In genomic region chr3:32337501-32337900, GRCh38 we compare ENCODE assay signal across 2 cellular contexts.
TF ChIP-seq lines count a peak whose summit lies in the region.

No MANE protein-coding gene starts in this region.

TF ChIP-seq in HepG2, 621 proteins besides CTCF, POLR2A, EP300 and RAD21:
- TF ChIP-seq HDAC6 (IDR thresholded peaks at IDR 0.05; ENCODE audit: low read depth, low read length) (no peak), GTF2F1 (IDR thresholded peaks at IDR 0.05; ENCODE audit: low read length) (no peak), ZNF619 (CRISPR knock-in tag; IDR thresholded peaks at IDR 0.05) (no peak), MAFF (IDR thresholded peaks at IDR 0.05; ENCODE audit: low read depth, low read length) (peak; percentile 98), PLRG1 (conservative IDR thresholded peaks at IDR 0.05) (no peak), ZFP82 (CRISPR knock-in tag; IDR thresholded peaks at IDR 0.05; ENCODE audit: borderline replicate concordance) (no peak), ZBTB34 (CRISPR knock-in tag; IDR thresholded peaks at IDR 0.05) (no peak), MAFK (conservative IDR thresholded peaks at IDR 0.05 in 1 of 2, IDR thresholded peaks at IDR 0.05 in 1 of 2; ENCODE audit: low read length in 2 of 2) (peak; percentile 98 to 99), ZNF564 (CRISPR knock-in tag; IDR thresholded peaks at IDR 0.05) (no peak), FLYWCH1 (CRISPR knock-in tag; IDR thresholded peaks at IDR 0.05) (no peak), FOSL2 (CRISPR knock-in tag; IDR thresholded peaks at IDR 0.05) (no peak), HDAC1 (CRISPR knock-in tag; IDR thresholded peaks at IDR 0.05) (no peak), ZNF816 (CRISPR knock-in tag; IDR thresholded peaks at IDR 0.05; ENCODE audit: borderline replicate concordance) (no peak), U2AF1 (optimal IDR thresholded peaks at IDR 0.05; ENCODE audit: low read depth, low read length) (no peak), NR2F1 (CRISPR knock-in tag; IDR thresholded peaks at IDR 0.05) (no peak)
- TF ChIP-seq, protein P1, sequence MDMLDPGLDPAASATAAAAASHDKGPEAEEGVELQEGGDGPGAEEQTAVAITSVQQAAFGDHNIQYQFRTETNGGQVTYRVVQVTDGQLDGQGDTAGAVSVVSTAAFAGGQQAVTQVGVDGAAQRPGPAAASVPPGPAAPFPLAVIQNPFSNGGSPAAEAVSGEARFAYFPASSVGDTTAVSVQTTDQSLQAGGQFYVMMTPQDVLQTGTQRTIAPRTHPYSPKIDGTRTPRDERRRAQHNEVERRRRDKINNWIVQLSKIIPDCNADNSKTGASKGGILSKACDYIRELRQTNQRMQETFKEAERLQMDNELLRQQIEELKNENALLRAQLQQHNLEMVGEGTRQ (IDR thresholded peaks at IDR 0.05; ENCODE audit: low read depth, low read length), result no peak
- TF ChIP-seq, protein P1 (CRISPR knock-in tag; IDR thresholded peaks at IDR 0.05; ENCODE audit: borderline replicate concordance), result no peak

TF ChIP-seq in H1, 55 proteins besides CTCF, POLR2A, EP300 and RAD21:
- no peak for TF ChIP-seq ATF2 (IDR thresholded peaks at IDR 0.05; ENCODE audit: low read length)
- TF ChIP-seq RNF2 (IDR thresholded peaks at IDR 0.05; ENCODE audit: borderline replicate concordance, low read depth, low read length, missing control alignments, poor library complexity, severe bottlenecking), result no peak
- peak; percentile 96 for TF ChIP-seq MAFK (IDR thresholded peaks at IDR 0.05; ENCODE audit: low read depth, low read length)
- no peak for TF ChIP-seq FOSL1 (IDR thresholded peaks at IDR 0.05; ENCODE audit: insufficient read depth, low read depth, low read length)
